In the genomic region with DNA sequence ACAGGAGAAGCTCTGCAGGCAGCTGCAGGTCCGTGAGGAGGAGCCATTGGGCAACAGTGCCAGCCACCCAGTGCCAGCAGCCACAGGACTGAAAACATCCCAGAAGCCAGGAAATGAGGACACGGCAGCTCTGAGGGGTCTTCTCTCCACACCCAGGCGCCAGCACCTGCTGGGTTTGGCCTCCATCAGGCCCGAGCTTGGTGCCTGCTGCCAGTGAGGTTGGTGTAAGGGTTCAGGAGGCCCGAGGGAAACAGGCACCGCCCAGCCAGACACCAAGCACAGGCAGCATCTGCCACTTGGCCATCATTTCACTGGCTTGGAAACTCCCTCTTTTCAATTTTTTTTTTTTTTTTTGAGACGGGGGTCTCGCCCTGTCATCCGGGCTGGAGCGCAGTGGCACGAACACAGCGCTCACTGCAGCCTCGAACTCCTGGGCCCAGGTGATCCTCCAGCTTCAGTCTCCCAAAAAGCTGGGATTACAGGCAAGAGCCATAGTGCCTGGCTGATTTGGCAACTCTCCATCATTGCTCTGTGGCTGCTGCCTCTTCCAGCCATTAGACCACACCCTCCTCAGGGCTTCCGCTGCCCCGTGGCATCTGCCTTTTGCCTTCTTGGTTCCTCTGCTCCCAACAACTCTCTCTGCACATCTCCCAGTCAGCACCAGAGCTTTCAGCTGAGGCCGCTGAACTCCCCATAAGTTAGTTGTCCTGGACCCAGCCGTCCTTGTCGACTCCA, we compare ENCODE assay signal across 21 cellular contexts. TPM values are rescaled to one million over a fixed set of nuclear protein-coding genes. Genes with fewer than 3 reads are reported as not detected.
A peak's percentile ranks its signal among the peaks of the same experiment; 100 is the strongest.
DNase-seq lines count a peak whose midpoint lies in the region; ATAC-seq, FAIRE-seq and TF ChIP-seq lines count a peak whose summit lies in the region.
"Had no signal": no experiment of that assay in that cellular context is flagged by ENCODE, and none has a peak within 500 bp of the region (broad histone marks: within the 10 kb centered on the region; RNA-seq: fewer than 3 reads in every experiment).

No MANE protein-coding gene starts in this region.

- intact Hi-C loops in PC-3 (cut with micrococcal nuclease): no loop called here
- intact Hi-C loops in HepG2 (cut with micrococcal nuclease; ENCODE audit: unreplicated experiment): no loop called here

- H2AFZ ChIP-seq in PC-3 (ENCODE audit: low read length) (no peak overlapping the region), HepG2 (ENCODE audit: low read length) (no peak overlapping the region)
- H2AFZ ChIP-seq: PC-9 had no signal

- ATAC-seq in PC-3 (no peak), HepG2 (no peak)
- ATAC-seq: sciatic nerve had no signal

- POLR2A ChIA-PET in PC-3 (lab: Charles Lee; ENCODE audit: unreplicated experiment): interaction anchor here (0.6 kb wide), 1 partner anchor 28 kb away, joined by 3 read pairs; no protein-coding TSS in a partner anchor
- POLR2A ChIA-PET in HepG2 (lab: Yijun Ruan, JAX): interaction anchor here (1.0 to 10.9 kb wide), 9 partner anchors 13 to 337 kb away, joined by 3 to 466 read pairs (median 5); partner anchors contain the start of genes ITIH1, NEK4, RFT1 and SPCS1
- POLR2A ChIA-PET in CD8-positive, alpha-beta memory T cell (lab: Charles Lee): no interaction called here

- TF ChIP-seq POLR2A in HepG2 (IDR thresholded peaks at IDR 0.05; ENCODE audit: insufficient read depth in 1 of 2, low read depth in 2 of 2, low read length in 2 of 2): no peak

- no peaks in the 10 kb centered on the region for H3K36me3 ChIP-seq in PC-3 (ENCODE audit: low read depth, low read length)
- peaks cover 9 to 18% of the 10 kb centered on the region in 2 experiments; a peak in 3 of 5 replicates for H3K36me3 ChIP-seq in HepG2 (replicated peaks in 1 of 2; ENCODE audit: control insufficient read depth in 1 of 2, insufficient read depth in 2 of 2, low read length in 2 of 2)
- no peaks in the 10 kb centered on the region for H3K36me3 ChIP-seq in CD8-positive, alpha-beta memory T cell (ENCODE audit: insufficient read depth, low read length)
- H3K36me3 ChIP-seq: neutrophil had no signal

- H3K36me3 Mint-ChIP-seq in CD8-positive, alpha-beta memory T cell: no peaks in the 10 kb centered on the region
- H3K36me3 Mint-ChIP-seq: activated CD4-positive, alpha-beta memory T cell treated with anti-CD3 and anti-CD28 coated beads for 36 hours; activated naive CD8-positive, alpha-beta T cell treated with anti-CD3 and anti-CD28 coated beads for 36 hours; CD4-positive, CD25-positive, alpha-beta regulatory T cell had no signal

- TF ChIP-seq CTCF in PC-3 (conservative IDR thresholded peaks at IDR 0.05; ENCODE audit: low read depth, low read length) (no peak), HepG2 (CRISPR knock-in tag; IDR thresholded peaks at IDR 0.05) (no peak)

- H3K27ac Mint-ChIP-seq in CD8-positive, alpha-beta memory T cell: no peak overlapping the region
- H3K27ac Mint-ChIP-seq: activated CD4-positive, alpha-beta memory T cell treated with anti-CD3 and anti-CD28 coated beads for 36 hours; activated naive CD8-positive, alpha-beta T cell treated with anti-CD3 and anti-CD28 coated beads for 36 hours; CD4-positive, CD25-positive, alpha-beta regulatory T cell; H9 had no signal

- H3K27me3 ChIP-seq in PC-3 (ENCODE audit: low read length): no peaks in the 10 kb centered on the region
- no peaks in the 10 kb centered on the region for H3K27me3 ChIP-seq in HepG2 (ENCODE audit: control insufficient read depth in 1 of 2, insufficient read depth in 2 of 2, low read length in 2 of 2)
- H3K27me3 ChIP-seq in CD8-positive, alpha-beta memory T cell (ENCODE audit: insufficient read depth, low read length, poor library complexity, severe bottlenecking): no peaks in the 10 kb centered on the region
- H3K27me3 ChIP-seq: neutrophil, testis had no signal

- WGBS in HepG2 (ENCODE audit: low lambda C conversion rate): 78% methylated on average over 14 of the region's 18 CpGs

- no peaks in the 10 kb centered on the region for H3K4me1 Mint-ChIP-seq in CD8-positive, alpha-beta memory T cell
- H3K4me1 Mint-ChIP-seq: activated naive CD8-positive, alpha-beta T cell treated with anti-CD3 and anti-CD28 coated beads for 36 hours; CD4-positive, CD25-positive, alpha-beta regulatory T cell; H9 had no signal

- no peaks in the 10 kb centered on the region for H3F3A ChIP-seq in PC-3 (ENCODE audit: low read length, unreplicated experiment)

- H3K27ac ChIP-seq in PC-3 (ENCODE audit: low read length): no peak overlapping the region
- peak overlapping the region; percentile 87 for H3K27ac ChIP-seq in HepG2 (ENCODE audit: extremely low read length, insufficient read depth, low read length)
- no peak overlapping the region for H3K27ac ChIP-seq in CD8-positive, alpha-beta memory T cell (ENCODE audit: low read depth, low read length)
- H3K27ac ChIP-seq: neutrophil, PC-9, testis had no signal

- H3K9me3 Mint-ChIP-seq in CD8-positive, alpha-beta memory T cell: peaks cover 0 to 2% (median 0%) of the 10 kb centered on the region in 5 donors
- H3K9me3 Mint-ChIP-seq: activated CD4-positive, alpha-beta memory T cell treated with anti-CD3 and anti-CD28 coated beads for 36 hours; activated naive CD8-positive, alpha-beta T cell treated with anti-CD3 and anti-CD28 coated beads for 36 hours; CD4-positive, CD25-positive, alpha-beta regulatory T cell; H9 had no signal

- no peak overlapping the region for H3K4me3 ChIP-seq in PC-3 (ENCODE audit: low read length)
- H3K4me3 ChIP-seq in HepG2 (replicated peaks in 1 of 3; ENCODE audit: insufficient read depth in 1 of 3, low read depth in 2 of 3, low read length in 3 of 3): peak overlapping the region in 1 of 3 experiments; percentile 76; a peak in 2 of 6 replicates
- no peak overlapping the region for H3K4me3 ChIP-seq in CD8-positive, alpha-beta memory T cell (ENCODE audit: low read length)
- H3K4me3 ChIP-seq: PC-9, testis had no signal

- TF ChIP-seq EP300 in HepG2 (IDR thresholded peaks at IDR 0.05; ENCODE audit: low read depth in 2 of 2, low read length in 2 of 2) (no peak), HepG2 (CRISPR knock-in tag; IDR thresholded peaks at IDR 0.05; ENCODE audit: borderline replicate concordance) (no peak)

- CTCF ChIA-PET in PC-3 (lab: Charles Lee): no interaction called here
- CTCF ChIA-PET in HepG2 (lab: Yijun Ruan, JAX; ENCODE audit: low intra/inter-chr PET ratio, low total read pairs): interaction anchor here (1.0 kb wide), 1 partner anchor 50 kb away, joined by 3 read pairs; no protein-coding TSS in a partner anchor
- CTCF ChIA-PET in CD8-positive, alpha-beta memory T cell (lab: Charles Lee): no interaction called here

- H3K4me2 ChIP-seq in PC-3 (ENCODE audit: low read length): no peak overlapping the region
- H3K4me2 ChIP-seq in HepG2 (ENCODE audit: low read depth, low read length): peak overlapping the region; percentile 93
- H3K4me2 ChIP-seq: PC-9 had no signal

- H3K27me3 Mint-ChIP-seq in CD8-positive, alpha-beta memory T cell: no peaks in the 10 kb centered on the region
- H3K27me3 Mint-ChIP-seq: activated CD4-positive, alpha-beta memory T cell treated with anti-CD3 and anti-CD28 coated beads for 36 hours; activated naive CD8-positive, alpha-beta T cell treated with anti-CD3 and anti-CD28 coated beads for 36 hours; CD4-positive, CD25-positive, alpha-beta regulatory T cell had no signal

- BruUV-seq in PC-3 (replicated peaks; lab: Mats Ljungman, UMichigan) (no TSS peak), HepG2 (replicated peaks; lab: Mats Ljungman, UMichigan) (no TSS peak)

- FAIRE-seq in HepG2 (lab: Jason Lieb, UNC): no peak
- FAIRE-seq: bronchial epithelial cell, GM12891 had no signal

- H3K4me1 ChIP-seq in PC-3 (ENCODE audit: insufficient read depth, low read length): no peaks in the 10 kb centered on the region
- peaks cover 100% of the 10 kb centered on the region for H3K4me1 ChIP-seq in HepG2 (ENCODE audit: insufficient read depth, low read length)
- no peaks in the 10 kb centered on the region for H3K4me1 ChIP-seq in CD8-positive, alpha-beta memory T cell (ENCODE audit: insufficient read depth, low read length)
- H3K4me1 ChIP-seq: testis had no signal

- no peaks in the 10 kb centered on the region for H3K9me2 ChIP-seq in PC-3 (replicated peaks; ENCODE audit: low read length)

- TF ChIP-seq RAD21 in HepG2 (CRISPR knock-in tag; IDR thresholded peaks at IDR 0.05): no peak

- no peaks in the 10 kb centered on the region for H4K20me1 ChIP-seq in PC-3 (ENCODE audit: low read length)
- no peaks in the 10 kb centered on the region for H4K20me1 ChIP-seq in HepG2 (ENCODE audit: insufficient read depth, low read length)

- in situ Hi-C loops in G401 (cut with HindIII; ENCODE audit: low sequenced_read_pairs) (no loop called here), HepG2 (cut with HindIII; ENCODE audit: extremely low pct_ligation_motif_present, low pct_unique_long_range_greater_than_20kb) (no loop called here)

- DNase-seq in AG20443 (ENCODE audit: low spot score): peak; percentile 86
- peak; percentile 17 for DNase-seq in G401 (ENCODE audit: low spot score)
- DNase-seq in PC-3: peak; percentile 19
- no peak for DNase-seq in HepG2 (ENCODE audit: low spot score)
- DNase-seq in CD8-positive, alpha-beta memory T cell: no peak
- no peak for DNase-seq in GM19240 (ENCODE audit: insufficient read length, low spot score)
- no peak for DNase-seq in NCI-H1105 (lab: John Stamatoyannopoulos, UW)
- DNase-seq: activated CD4-positive, alpha-beta memory T cell treated with anti-CD3 and anti-CD28 coated beads for 36 hours; activated naive CD8-positive, alpha-beta T cell treated with anti-CD3 and anti-CD28 coated beads for 36 hours; activated T-cell treated with anti-CD3 and anti-CD28 coated beads, Interleukin-2, amount 50 U/mL, for 48 hours; CD4-positive, CD25-positive, alpha-beta regulatory T cell; effector CD8-positive, alpha-beta T cell; foreskin melanocyte; PC-9; stimulated activated CD4-positive, alpha-beta T cell treated with anti-CD3 and anti-CD28 coated beads, Interleukin-4, amount 100 ng/mL, for 1 hour; testis had no signal

- H3K4me3 Mint-ChIP-seq in CD8-positive, alpha-beta memory T cell: no peak overlapping the region
- H3K4me3 Mint-ChIP-seq: activated CD4-positive, alpha-beta memory T cell treated with anti-CD3 and anti-CD28 coated beads for 36 hours; activated naive CD8-positive, alpha-beta T cell treated with anti-CD3 and anti-CD28 coated beads for 36 hours; CD4-positive, CD25-positive, alpha-beta regulatory T cell; H9 had no signal

- H3K9ac ChIP-seq in PC-3 (ENCODE audit: low read length) (no peak overlapping the region), HepG2 (ENCODE audit: insufficient read depth, low read depth, low read length) (0 out of 2 replicates have a peak overlapping the region, but pooled peaks have one; percentile 75)

- H3K9me3 ChIP-seq in PC-3 (ENCODE audit: low read length) (no peaks in the 10 kb centered on the region), HepG2 (ENCODE audit: low read length) (no peaks in the 10 kb centered on the region)
- H3K9me3 ChIP-seq in CD8-positive, alpha-beta memory T cell (ENCODE audit: low read length): no peaks in the 10 kb centered on the region
- H3K9me3 ChIP-seq: neutrophil, testis had no signal

- no peaks in the 10 kb centered on the region for H3K79me2 ChIP-seq in PC-3 (ENCODE audit: low read length)
- peaks cover 4% of the 10 kb centered on the region for H3K79me2 ChIP-seq in HepG2 (ENCODE audit: insufficient read depth, low read length)

RNA-seq across cellular contexts. Expression of gene ITIH3, which starts 1.5 kb away (rescaled TPM):
- not detected in 2 replicates for total RNA-seq in G401 (2014; rRNA removed; shearing (Covaris generic))
- total RNA-seq in PC-3 (2014; rRNA removed) (not detected in 2 replicates), HepG2 (2016; rRNA removed; fragmentation: Illumina TruSeq; extraction: Trizol) (38.9 and 105 TPM in 2 replicates)
- 10.8 and 12.0 TPM in 2 replicates for total RNA-seq in HepG2 (2016; cell fraction: cytosol; rRNA removed; fragmentation: Illumina TruSeq; extraction: Trizol; ENCODE audit: low read depth)
- 37.6 and 103 TPM in 2 replicates for total RNA-seq in HepG2 (2016; cell fraction: insoluble cytoplasmic fraction; rRNA removed; fragmentation: Illumina TruSeq; extraction: Trizol)
- total RNA-seq in HepG2 (2016; cell fraction: membrane; rRNA removed; fragmentation: Illumina TruSeq; extraction: Trizol): 14.7 and 16.8 TPM in 2 replicates
- total RNA-seq in HepG2 (2016; cell fraction: nucleus; rRNA removed; fragmentation: Illumina TruSeq; extraction: Trizol): 132 and 140 TPM in 2 replicates
- polyA plus RNA-seq in HepG2 (2011; rRNA removed): 632 and 1,233 TPM in 2 replicates
- polyA plus RNA-seq in HepG2 (2011; cell fraction: cytosol; rRNA removed): 347 and 666 TPM in 2 replicates
- polyA plus RNA-seq in HepG2 (2011; cell fraction: nucleus; rRNA removed): 3,464 and 4,379 TPM in 2 replicates
- polyA plus RNA-seq in HepG2 (2012): 718 and 962 TPM in 2 replicates
- polyA plus RNA-seq in HepG2 (2016; cell fraction: cytosol; fragmentation: Illumina TruSeq; extraction: Trizol; ENCODE audit: low read depth): 7.0 and 7.3 TPM in 2 replicates
- 31.3 and 36.2 TPM in 2 replicates for polyA plus RNA-seq in HepG2 (2016; cell fraction: insoluble cytoplasmic fraction; fragmentation: Illumina TruSeq; extraction: Trizol; ENCODE audit: low read depth)
- 10.3 TPM in 2 replicates for polyA plus RNA-seq in HepG2 (2016; cell fraction: membrane; fragmentation: Illumina TruSeq; extraction: Trizol; ENCODE audit: low read depth)
- 273 and 284 TPM in 2 replicates for polyA plus RNA-seq in HepG2 (2016; cell fraction: nucleus; fragmentation: Illumina TruSeq; extraction: Trizol; ENCODE audit: insufficient read depth, low read depth)
- 0.26 and 415 TPM in 2 replicates for polyA minus RNA-seq in HepG2 (2011; rRNA and poly(A)+ RNA removed; ENCODE audit: low replicate concordance)
- polyA minus RNA-seq in HepG2 (2011; cell fraction: cytosol; rRNA and poly(A)+ RNA removed): 134 and 348 TPM in 2 replicates
- 662 and 1,024 TPM in 2 replicates for polyA minus RNA-seq in HepG2 (2011; cell fraction: nucleus; rRNA and poly(A)+ RNA removed)
- not detected for total RNA-seq in CD8-positive, alpha-beta memory T cell
- not detected for polyA plus RNA-seq in CD8-positive, alpha-beta memory T cell
- total RNA-seq: activated CD4-positive, alpha-beta memory T cell treated with anti-CD3 and anti-CD28 coated beads for 36 hours; activated naive CD8-positive, alpha-beta T cell treated with anti-CD3 and anti-CD28 coated beads for 36 hours; bronchial epithelial cell; CD4-positive, CD25-positive, alpha-beta regulatory T cell; H9; PC-9 had no signal

RNA-seq across cellular contexts. Expression of gene ITIH1, which starts 15.7 kb away (rescaled TPM):
- not detected in 2 replicates for total RNA-seq in G401 (2014; rRNA removed; shearing (Covaris generic))
- total RNA-seq in PC-3 (2014; rRNA removed) (not detected in 2 replicates), HepG2 (2016; rRNA removed; fragmentation: Illumina TruSeq; extraction: Trizol) (9.8 and 12.3 TPM in 2 replicates)
- 7.6 and 10.0 TPM in 2 replicates for total RNA-seq in HepG2 (2016; cell fraction: cytosol; rRNA removed; fragmentation: Illumina TruSeq; extraction: Trizol; ENCODE audit: low read depth)
- 7.8 and 12.6 TPM in 2 replicates for total RNA-seq in HepG2 (2016; cell fraction: insoluble cytoplasmic fraction; rRNA removed; fragmentation: Illumina TruSeq; extraction: Trizol)
- 10.1 and 13.2 TPM in 2 replicates for total RNA-seq in HepG2 (2016; cell fraction: membrane; rRNA removed; fragmentation: Illumina TruSeq; extraction: Trizol)
- total RNA-seq in HepG2 (2016; cell fraction: nucleus; rRNA removed; fragmentation: Illumina TruSeq; extraction: Trizol): 10.1 and 14.4 TPM in 2 replicates
- polyA plus RNA-seq in HepG2 (2011; rRNA removed): 19.6 and 46.5 TPM in 2 replicates
- polyA plus RNA-seq in HepG2 (2011; cell fraction: cytosol; rRNA removed): 19.0 and 27.6 TPM in 2 replicates
- 84.4 and 124 TPM in 2 replicates for polyA plus RNA-seq in HepG2 (2011; cell fraction: nucleus; rRNA removed)
- polyA plus RNA-seq in HepG2 (2012): 39.9 and 42.6 TPM in 2 replicates
- 8.5 and 8.8 TPM in 2 replicates for polyA plus RNA-seq in HepG2 (2016; cell fraction: cytosol; fragmentation: Illumina TruSeq; extraction: Trizol; ENCODE audit: low read depth)
- 9.1 and 10.1 TPM in 2 replicates for polyA plus RNA-seq in HepG2 (2016; cell fraction: insoluble cytoplasmic fraction; fragmentation: Illumina TruSeq; extraction: Trizol; ENCODE audit: low read depth)
- polyA plus RNA-seq in HepG2 (2016; cell fraction: membrane; fragmentation: Illumina TruSeq; extraction: Trizol; ENCODE audit: low read depth): 8.5 and 11.6 TPM in 2 replicates
- polyA plus RNA-seq in HepG2 (2016; cell fraction: nucleus; fragmentation: Illumina TruSeq; extraction: Trizol; ENCODE audit: insufficient read depth, low read depth): 21.9 and 26.1 TPM in 2 replicates
- 17.9 TPM in 1 of 2 replicates, not detected in the other for polyA minus RNA-seq in HepG2 (2011; rRNA and poly(A)+ RNA removed; ENCODE audit: low replicate concordance)
- polyA minus RNA-seq in HepG2 (2011; cell fraction: cytosol; rRNA and poly(A)+ RNA removed): 5.0 and 10.8 TPM in 2 replicates
- 9.7 and 16.8 TPM in 2 replicates for polyA minus RNA-seq in HepG2 (2011; cell fraction: nucleus; rRNA and poly(A)+ RNA removed)
- total RNA-seq in CD8-positive, alpha-beta memory T cell: not detected
- not detected for polyA plus RNA-seq in CD8-positive, alpha-beta memory T cell
- total RNA-seq: activated CD4-positive, alpha-beta memory T cell treated with anti-CD3 and anti-CD28 coated beads for 36 hours; activated naive CD8-positive, alpha-beta T cell treated with anti-CD3 and anti-CD28 coated beads for 36 hours; bronchial epithelial cell; CD4-positive, CD25-positive, alpha-beta regulatory T cell; H9; PC-9; sciatic nerve had no signal
- polyA plus RNA-seq: CD4-positive, CD25-positive, alpha-beta regulatory T cell had no signal

RNA-seq across cellular contexts. Expression of gene NEK4, which starts 22.4 kb away (rescaled TPM):
- total RNA-seq in G401 (2014; rRNA removed; shearing (Covaris generic)): 34.1 and 40.7 TPM in 2 replicates
- 26.6 and 33.6 TPM in 2 replicates for total RNA-seq in PC-3 (2014; rRNA removed)
- 38.0 and 38.5 TPM in 2 replicates for total RNA-seq in HepG2 (2016; rRNA removed; fragmentation: Illumina TruSeq; extraction: Trizol)
- total RNA-seq in HepG2 (2016; cell fraction: cytosol; rRNA removed; fragmentation: Illumina TruSeq; extraction: Trizol; ENCODE audit: low read depth): 18.0 and 19.7 TPM in 2 replicates
- 34.9 and 36.4 TPM in 2 replicates for total RNA-seq in HepG2 (2016; cell fraction: insoluble cytoplasmic fraction; rRNA removed; fragmentation: Illumina TruSeq; extraction: Trizol)
- 51.1 and 53.4 TPM in 2 replicates for total RNA-seq in HepG2 (2016; cell fraction: membrane; rRNA removed; fragmentation: Illumina TruSeq; extraction: Trizol)
- total RNA-seq in HepG2 (2016; cell fraction: nucleus; rRNA removed; fragmentation: Illumina TruSeq; extraction: Trizol): 26.1 and 33.6 TPM in 2 replicates
- polyA plus RNA-seq in HepG2 (2011; rRNA removed): 16.5 and 16.7 TPM in 2 replicates
- 8.4 and 11.3 TPM in 2 replicates for polyA plus RNA-seq in HepG2 (2011; cell fraction: cytosol; rRNA removed)
- 13.6 and 17.2 TPM in 2 replicates for polyA plus RNA-seq in HepG2 (2011; cell fraction: nucleus; rRNA removed)
- polyA plus RNA-seq in HepG2 (2012): 13.3 and 14.9 TPM in 2 replicates
- 8.7 and 9.1 TPM in 2 replicates for polyA plus RNA-seq in HepG2 (2016; cell fraction: cytosol; fragmentation: Illumina TruSeq; extraction: Trizol; ENCODE audit: low read depth)
- 27.2 and 31.1 TPM in 2 replicates for polyA plus RNA-seq in HepG2 (2016; cell fraction: insoluble cytoplasmic fraction; fragmentation: Illumina TruSeq; extraction: Trizol; ENCODE audit: low read depth)
- 22.7 and 22.9 TPM in 2 replicates for polyA plus RNA-seq in HepG2 (2016; cell fraction: membrane; fragmentation: Illumina TruSeq; extraction: Trizol; ENCODE audit: low read depth)
- polyA plus RNA-seq in HepG2 (2016; cell fraction: nucleus; fragmentation: Illumina TruSeq; extraction: Trizol; ENCODE audit: insufficient read depth, low read depth): 31.4 and 31.8 TPM in 2 replicates
- 8.2 and 15.1 TPM in 2 replicates for polyA minus RNA-seq in HepG2 (2011; rRNA and poly(A)+ RNA removed; ENCODE audit: low replicate concordance)
- polyA minus RNA-seq in HepG2 (2011; cell fraction: cytosol; rRNA and poly(A)+ RNA removed): 12.0 and 14.8 TPM in 2 replicates
- 31.7 and 49.4 TPM in 2 replicates for polyA minus RNA-seq in HepG2 (2011; cell fraction: nucleus; rRNA and poly(A)+ RNA removed)
- 10 to 100 TPM; 33.5 to 35.7 TPM for total RNA-seq in CD8-positive, alpha-beta memory T cell
- 11.4 TPM for polyA plus RNA-seq in CD8-positive, alpha-beta memory T cell

RNA-seq across cellular contexts. Expression of gene ITIH4, which starts 37.3 kb away (rescaled TPM):
- 0.18 and 0.68 TPM in 2 replicates for total RNA-seq in G401 (2014; rRNA removed; shearing (Covaris generic))
- total RNA-seq in PC-3 (2014; rRNA removed) (0.80 TPM in 1 of 2 replicates, not detected in the other), HepG2 (2016; rRNA removed; fragmentation: Illumina TruSeq; extraction: Trizol) (1.5 and 5.3 TPM in 2 replicates)
- total RNA-seq in HepG2 (2016; cell fraction: cytosol; rRNA removed; fragmentation: Illumina TruSeq; extraction: Trizol; ENCODE audit: low read depth): 1.1 and 1.6 TPM in 2 replicates
- total RNA-seq in HepG2 (2016; cell fraction: insoluble cytoplasmic fraction; rRNA removed; fragmentation: Illumina TruSeq; extraction: Trizol): 2.2 and 6.6 TPM in 2 replicates
- 1.0 and 2.3 TPM in 2 replicates for total RNA-seq in HepG2 (2016; cell fraction: membrane; rRNA removed; fragmentation: Illumina TruSeq; extraction: Trizol)
- 6.0 and 8.7 TPM in 2 replicates for total RNA-seq in HepG2 (2016; cell fraction: nucleus; rRNA removed; fragmentation: Illumina TruSeq; extraction: Trizol)
- 2.7 and 3.7 TPM in 2 replicates for polyA plus RNA-seq in HepG2 (2011; rRNA removed)
- 1.1 and 1.6 TPM in 2 replicates for polyA plus RNA-seq in HepG2 (2011; cell fraction: cytosol; rRNA removed)
- 6.7 and 7.2 TPM in 2 replicates for polyA plus RNA-seq in HepG2 (2011; cell fraction: nucleus; rRNA removed)
- polyA plus RNA-seq in HepG2 (2012): 0.95 TPM in 1 of 2 replicates, not detected in the other
- polyA plus RNA-seq in HepG2 (2016; cell fraction: cytosol; fragmentation: Illumina TruSeq; extraction: Trizol; ENCODE audit: low read depth): 0.76 and 1.1 TPM in 2 replicates
- polyA plus RNA-seq in HepG2 (2016; cell fraction: insoluble cytoplasmic fraction; fragmentation: Illumina TruSeq; extraction: Trizol; ENCODE audit: low read depth): 1.3 and 1.6 TPM in 2 replicates
- 1.2 and 1.4 TPM in 2 replicates for polyA plus RNA-seq in HepG2 (2016; cell fraction: membrane; fragmentation: Illumina TruSeq; extraction: Trizol; ENCODE audit: low read depth)
- 10.2 and 12.6 TPM in 2 replicates for polyA plus RNA-seq in HepG2 (2016; cell fraction: nucleus; fragmentation: Illumina TruSeq; extraction: Trizol; ENCODE audit: insufficient read depth, low read depth)
- polyA minus RNA-seq in HepG2 (2011; rRNA and poly(A)+ RNA removed; ENCODE audit: low replicate concordance): 1.8 and 2.5 TPM in 2 replicates
- polyA minus RNA-seq in HepG2 (2011; cell fraction: cytosol; rRNA and poly(A)+ RNA removed): 0.59 and 0.97 TPM in 2 replicates
- 0.64 and 2.5 TPM in 2 replicates for polyA minus RNA-seq in HepG2 (2011; cell fraction: nucleus; rRNA and poly(A)+ RNA removed)
- 10 to 100 TPM; 10.9 to 11.2 TPM for total RNA-seq in CD8-positive, alpha-beta memory T cell
- not detected for polyA plus RNA-seq in CD8-positive, alpha-beta memory T cell

RNA-seq across cellular contexts. Expression of gene MUSTN1, which starts 41.7 kb away (rescaled TPM):
- not detected in 2 replicates for total RNA-seq in G401 (2014; rRNA removed; shearing (Covaris generic))
- 0.66 and 0.69 TPM in 2 replicates for total RNA-seq in PC-3 (2014; rRNA removed)
- 1.3 and 1.4 TPM in 2 replicates for total RNA-seq in HepG2 (2016; rRNA removed; fragmentation: Illumina TruSeq; extraction: Trizol)
- 1.1 TPM in 1 of 2 replicates, not detected in the other for total RNA-seq in HepG2 (2016; cell fraction: cytosol; rRNA removed; fragmentation: Illumina TruSeq; extraction: Trizol; ENCODE audit: low read depth)
- 1.8 and 2.0 TPM in 2 replicates for total RNA-seq in HepG2 (2016; cell fraction: insoluble cytoplasmic fraction; rRNA removed; fragmentation: Illumina TruSeq; extraction: Trizol)
- 0.62 and 1.3 TPM in 2 replicates for total RNA-seq in HepG2 (2016; cell fraction: membrane; rRNA removed; fragmentation: Illumina TruSeq; extraction: Trizol)
- 1.5 and 1.8 TPM in 2 replicates for total RNA-seq in HepG2 (2016; cell fraction: nucleus; rRNA removed; fragmentation: Illumina TruSeq; extraction: Trizol)
- 0.60 and 0.84 TPM in 2 replicates for polyA plus RNA-seq in HepG2 (2011; rRNA removed)
- polyA plus RNA-seq in HepG2 (2011; cell fraction: cytosol; rRNA removed): 0.46 and 0.76 TPM in 2 replicates
- polyA plus RNA-seq in HepG2 (2011; cell fraction: nucleus; rRNA removed): 8.5 TPM in 2 replicates
- 0.59 and 1.6 TPM in 2 replicates for polyA plus RNA-seq in HepG2 (2012)
- 0.95 and 1.2 TPM in 2 replicates for polyA plus RNA-seq in HepG2 (2016; cell fraction: cytosol; fragmentation: Illumina TruSeq; extraction: Trizol; ENCODE audit: low read depth)
- 1.7 and 2.2 TPM in 2 replicates for polyA plus RNA-seq in HepG2 (2016; cell fraction: insoluble cytoplasmic fraction; fragmentation: Illumina TruSeq; extraction: Trizol; ENCODE audit: low read depth)
- polyA plus RNA-seq in HepG2 (2016; cell fraction: membrane; fragmentation: Illumina TruSeq; extraction: Trizol; ENCODE audit: low read depth): 0.33 and 0.93 TPM in 2 replicates
- polyA plus RNA-seq in HepG2 (2016; cell fraction: nucleus; fragmentation: Illumina TruSeq; extraction: Trizol; ENCODE audit: insufficient read depth, low read depth): 4.6 and 6.7 TPM in 2 replicates
- polyA minus RNA-seq in HepG2 (2011; rRNA and poly(A)+ RNA removed; ENCODE audit: low replicate concordance): 0.54 TPM in 1 of 2 replicates, not detected in the other
- polyA minus RNA-seq in HepG2 (2011; cell fraction: cytosol; rRNA and poly(A)+ RNA removed): not detected in 2 replicates
- not detected in 2 replicates for polyA minus RNA-seq in HepG2 (2011; cell fraction: nucleus; rRNA and poly(A)+ RNA removed)
- total RNA-seq in CD8-positive, alpha-beta memory T cell: 1 to 10 TPM in 1 of 2 experiments, under 1 TPM in 1; 0.79 to 1.5 TPM
- not detected for polyA plus RNA-seq in CD8-positive, alpha-beta memory T cell
- total RNA-seq: bronchial epithelial cell, PC-9 had no signal

Comparison
In these comparisons a context has a peak if more than half of its experiments do, and no peak if none do; other contexts are left out.
1. DNase-seq: peak in AG20443 (single experiment), G401 (single experiment) and PC-3 (single experiment); none in HepG2 (single experiment), CD8-positive, alpha-beta memory T cell (0 of 5), GM19240 (single experiment) and NCI-H1105 (single experiment).
2. RNA of gene ITIH3, which starts 1.5 kb away (total RNA-seq): 10.8 to 140 TPM in HepG2; not detected in G401, not detected in PC-3 and not detected in CD8-positive, alpha-beta memory T cell; every median in the first group is over 10 times any median in the second.